8 cellular contexts compared by ENCODE assay signal in genomic region chr6:131368077-131368911, GRCh38.
DNase-seq lines count a peak whose midpoint lies in the region; ATAC-seq, FAIRE-seq and TF ChIP-seq lines count a peak whose summit lies in the region.

No MANE protein-coding gene starts in this region.

- no peaks in the 10 kb centered on the region for H3K36me3 ChIP-seq in ectodermal cell (ENCODE audit: control insufficient read depth, insufficient read depth, low read length)
- no peaks in the 10 kb centered on the region for H3K36me3 ChIP-seq in prostate gland
- no peaks in the 10 kb centered on the region for H3K36me3 ChIP-seq in vagina

- 59 to 64% methylated on average over 8 of the region's 8 CpGs for WGBS in ectodermal cell, 2 experiments
- 17% methylated on average over 8 of the region's 8 CpGs for WGBS in prostate gland

- H3K27me3 ChIP-seq in ectodermal cell (ENCODE audit: control insufficient read depth, insufficient read depth, low read length, poor library complexity, severe bottlenecking) = no peaks in the 10 kb centered on the region
- H3K27me3 ChIP-seq in prostate gland (replicated peaks; ENCODE audit: insufficient read depth) = no peaks in the 10 kb centered on the region
- H3K27me3 ChIP-seq in vagina = no peaks in the 10 kb centered on the region

- H3K27ac ChIP-seq in ectodermal cell (ENCODE audit: insufficient read depth, low read depth, low read length, poor library complexity, severe bottlenecking) (peak overlapping the region; percentile 12), prostate gland (peak overlapping the region; percentile 2 to 43), vagina (no peak overlapping the region)

- no peak overlapping the region for H3K4me3 ChIP-seq in ectodermal cell (ENCODE audit: insufficient read depth, low read depth, low read length)
- H3K4me3 ChIP-seq in prostate gland = no peak overlapping the region
- no peak overlapping the region for H3K4me3 ChIP-seq in vagina

- H3K9me3 ChIP-seq in ectodermal cell (ENCODE audit: control insufficient read depth, low read length) = no peaks in the 10 kb centered on the region
- no peaks in the 10 kb centered on the region for H3K9me3 ChIP-seq in prostate gland
- no peaks in the 10 kb centered on the region for H3K9me3 ChIP-seq in vagina

- peaks cover 6% of the 10 kb centered on the region for H3K4me1 ChIP-seq in ectodermal cell (ENCODE audit: control insufficient read depth, insufficient read depth, low read length)
- H3K4me1 ChIP-seq in prostate gland (replicated peaks) = no peaks in the 10 kb centered on the region
- peaks cover 4% of the 10 kb centered on the region for H3K4me1 ChIP-seq in vagina

- no peak for FAIRE-seq in GM12891 (lab: Jason Lieb, UNC)

- no peak for TF ChIP-seq CTCF in prostate gland (IDR thresholded peaks at IDR 0.05)
- TF ChIP-seq CTCF in vagina (IDR thresholded peaks at IDR 0.05) = no peak

- intact Hi-C loops in prostate gland (cut with DNase I) = no loop called here
- intact Hi-C loops in vagina (cut with DNase I) = no loop called here

- ATAC-seq in GM21786 (IDR thresholded peaks at IDR 0.05; ENCODE audit: unreplicated experiment) = peak; percentile 71

- DNase-seq in GM12891 (ENCODE audit: insufficient read length, low spot score) = peak; percentile 5
- peak; percentile 99 for DNase-seq in MV-4-11 (lab: John Stamatoyannopoulos, UW)
- DNase-seq in prostate gland (ENCODE audit: low spot score) = peak; percentile 85
- no peak for DNase-seq in foreskin melanocyte
- no peak for DNase-seq in NCI-H1092 treated with DMSO at 0.1 percent for 48 hours (lab: John Stamatoyannopoulos, UW)
- no peak for DNase-seq in vagina (ENCODE audit: extremely low spot score in 2 of 2)

- TF ChIP-seq POLR2A in GM12891 (IDR thresholded peaks at IDR 0.05; ENCODE audit: low read depth, low read length) = no peak
- no peak for TF ChIP-seq POLR2A in prostate gland (IDR thresholded peaks at IDR 0.05)
- no peak for TF ChIP-seq POLR2A in vagina (IDR thresholded peaks at IDR 0.05)

TF ChIP-seq in GM12891, 5 proteins besides CTCF, POLR2A, EP300 and RAD21:
- TF ChIP-seq SPI1 (IDR thresholded peaks at IDR 0.05; ENCODE audit: low read depth, low read length) (peak; percentile 93), TAF1 (IDR thresholded peaks at IDR 0.05; ENCODE audit: low read depth, low read length) (no peak)

Comparison
In these comparisons a context has a peak if more than half of its experiments do, and no peak if none do; other contexts are left out.
1. DNase-seq: peak in GM12891 (single experiment), MV-4-11 (single experiment) and prostate gland (single experiment); none in foreskin melanocyte (single experiment), NCI-H1092 treated with DMSO at 0.1 percent for 48 hours (single experiment) and vagina (0 of 2).